ENCODE assay signal across 20 cellular contexts in genomic region chr6:115667478-115667996, GRCh38.
"Had no signal": no experiment of that assay in that cellular context is flagged by ENCODE, and none has a peak within 500 bp of the region (broad histone marks: within the 10 kb centered on the region; RNA-seq: fewer than 3 reads in every experiment).

No MANE protein-coding gene starts in this region.

- H3K36me3 Mint-ChIP-seq: mesothelial cell of epicardium had no signal

- H3K9me3 Mint-ChIP-seq: activated T-helper 17 cell treated with anti-CD3 and anti-CD28 coated beads, Interleukin-2, amount 50 U/mL, for 72 hours; dendritic cell treated with granulocyte-macrophage colony-stimulating factor and Interleukin-4, amounts not matched to agents 40 ng/mL and 50 ng/mL, for 4 days; mesothelial cell of epicardium had no signal

- H3K27me3 Mint-ChIP-seq: activated T-helper 17 cell treated with anti-CD3 and anti-CD28 coated beads, Interleukin-2, amount 50 U/mL, for 72 hours; dendritic cell treated with granulocyte-macrophage colony-stimulating factor and Interleukin-4, amounts not matched to agents 40 ng/mL and 50 ng/mL, for 4 days; effector memory CD8-positive, alpha-beta T cell; progenitor cell of endocrine pancreas had no signal

- H3K4me1 Mint-ChIP-seq: activated T-helper 17 cell treated with anti-CD3 and anti-CD28 coated beads, Interleukin-2, amount 50 U/mL, for 72 hours had no signal

- H3K27ac Mint-ChIP-seq: activated T-helper 17 cell treated with anti-CD3 and anti-CD28 coated beads, Interleukin-2, amount 50 U/mL, for 72 hours; dendritic cell treated with granulocyte-macrophage colony-stimulating factor and Interleukin-4, amounts not matched to agents 40 ng/mL and 50 ng/mL, for 4 days; effector memory CD8-positive, alpha-beta T cell; mesothelial cell of epicardium had no signal

- H3K4me3 Mint-ChIP-seq: activated T-helper 17 cell treated with anti-CD3 and anti-CD28 coated beads, Interleukin-2, amount 50 U/mL, for 72 hours; dendritic cell treated with granulocyte-macrophage colony-stimulating factor and Interleukin-4, amounts not matched to agents 40 ng/mL and 50 ng/mL, for 4 days; effector memory CD8-positive, alpha-beta T cell; mesothelial cell of epicardium had no signal

- DNase-seq: activated CD4-positive, alpha-beta T cell treated with anti-CD3 and anti-CD28 coated beads for 1 hour; activated CD4-positive, alpha-beta T cell treated with anti-CD3 and anti-CD28 coated beads, Interleukin-2, amount 50 U/mL, for 4 hours; activated naive CD4-positive, alpha-beta T cell treated with Interleukin-2 at 50 U/mL for 16 hours; activated T-cell treated with anti-CD3 and anti-CD28 coated beads for 4 hours; cerebellar nuclear complex; effector memory CD8-positive, alpha-beta T cell; foreskin keratinocyte; glutamatergic neuron; hypothalamus; kidney glomerular epithelial cell; lower lobe of right lung; stimulated activated CD4-positive, alpha-beta T cell treated with anti-CD3 and anti-CD28 coated beads, Interleukin-15, amount 100 ng/mL, for 24 hours; stimulated activated CD4-positive, alpha-beta T cell treated with anti-CD3 and anti-CD28 coated beads, Interleukin-4, amount 100 ng/mL, for 24 hours; stimulated activated CD8-positive, alpha-beta memory T cell treated with anti-CD3 and anti-CD28 coated beads, Interleukin-4, amount 100 ng/mL, for 48 hours; stimulated activated naive CD4-positive, alpha-beta T cell treated with Interleukin-2 at 50 U/mL for 16 hours; substantia nigra had no signal

- ATAC-seq: activated T-helper 17 cell treated with anti-CD3 and anti-CD28 coated beads, Interleukin-2, amount 50 U/mL, for 72 hours; effector memory CD8-positive, alpha-beta T cell; foreskin keratinocyte; lower lobe of right lung had no signal
